Comparison of ENCODE assay signal across 8 cellular contexts in genomic region chr21:16194851-16195251, GRCh38.
DNase-seq lines count a peak whose midpoint lies in the region; ATAC-seq and TF ChIP-seq lines count a peak whose summit lies in the region.

No MANE protein-coding gene starts in this region.

- H3K4me3 Mint-ChIP-seq in activated T-helper 2 cell treated with anti-CD3 and anti-CD28 coated beads, Interferon-gamma antibody, Interleukin-2, Interleukin-4, amounts not matched to agents 10 μg/mL and 5 μg/mL and 100 μg/mL, durations not matched to agents 14 hours and 24 hours and 36 hours (ENCODE audit: low read depth), result peak overlapping the region; percentile 8

- no peaks in the 10 kb centered on the region for H3K9me2 ChIP-seq in hepatocyte (replicated peaks; ENCODE audit: insufficient read depth)

- H2AFZ ChIP-seq in hepatocyte, result peak overlapping the region; percentile 16

- DNase-seq in H4 (ENCODE audit: low spot score) (peak; percentile 21), hepatocyte (ENCODE audit: low spot score) (no peak), stromal cell of bone marrow (ENCODE audit: low read depth) (peak; percentile 10), G401 (ENCODE audit: low spot score) (no peak)
- no peak for DNase-seq in activated T-helper 2 cell treated with anti-CD3 and anti-CD28 coated beads, Interferon-gamma antibody, Interleukin-2, Interleukin-4, amounts not matched to agents 10 μg/mL and 5 μg/mL and 100 μg/mL, durations not matched to agents 14 hours and 24 hours and 36 hours (ENCODE audit: low spot score)
- no peak for DNase-seq in stimulated activated CD4-positive, alpha-beta T cell treated with anti-CD3 and anti-CD28 coated beads, Interleukin-4, amount 100 ng/mL, for 24 hours
- DNase-seq in activated CD8-positive, alpha-beta memory T cell treated with anti-CD3 and anti-CD28 coated beads for 24 hours, result no peak

- no peaks in the 10 kb centered on the region for H3K9me3 ChIP-seq in hepatocyte (ENCODE audit: low read depth)

- no peaks in the 10 kb centered on the region for H4K20me1 ChIP-seq in hepatocyte (ENCODE audit: insufficient read depth, poor library complexity, severe bottlenecking)

- intact Hi-C loops in activated T-helper 2 cell treated with anti-CD3 and anti-CD28 coated beads, Interferon-gamma antibody, Interleukin-2, Interleukin-4, amounts not matched to agents 10 μg/mL and 5 μg/mL and 100 μg/mL, durations not matched to agents 14 hours and 24 hours and 36 hours (cut with micrococcal nuclease), result no loop called here

- H3K27me3 ChIP-seq in hepatocyte, result no peaks in the 10 kb centered on the region

- peaks cover 3% of the 10 kb centered on the region for H3K9me3 Mint-ChIP-seq in activated T-helper 2 cell treated with anti-CD3 and anti-CD28 coated beads, Interferon-gamma antibody, Interleukin-2, Interleukin-4, amounts not matched to agents 10 μg/mL and 5 μg/mL and 100 μg/mL, durations not matched to agents 14 hours and 24 hours and 36 hours

- H3K4me1 ChIP-seq in hepatocyte (ENCODE audit: insufficient read depth), result peaks cover 17% of the 10 kb centered on the region

- H3K4me3 ChIP-seq in hepatocyte, result peak overlapping the region; percentile 30

- H3K27me3 Mint-ChIP-seq in activated T-helper 2 cell treated with anti-CD3 and anti-CD28 coated beads, Interferon-gamma antibody, Interleukin-2, Interleukin-4, amounts not matched to agents 10 μg/mL and 5 μg/mL and 100 μg/mL, durations not matched to agents 14 hours and 24 hours and 36 hours (ENCODE audit: low read depth), result peaks cover 6% of the 10 kb centered on the region

- peaks cover 26% of the 10 kb centered on the region for H3K79me2 ChIP-seq in hepatocyte

- H3K36me3 Mint-ChIP-seq in activated T-helper 2 cell treated with anti-CD3 and anti-CD28 coated beads, Interferon-gamma antibody, Interleukin-2, Interleukin-4, amounts not matched to agents 10 μg/mL and 5 μg/mL and 100 μg/mL, durations not matched to agents 14 hours and 24 hours and 36 hours (ENCODE audit: low read depth), result no peaks in the 10 kb centered on the region

- peaks cover 8% of the 10 kb centered on the region for H3K4me1 Mint-ChIP-seq in activated T-helper 2 cell treated with anti-CD3 and anti-CD28 coated beads, Interferon-gamma antibody, Interleukin-2, Interleukin-4, amounts not matched to agents 10 μg/mL and 5 μg/mL and 100 μg/mL, durations not matched to agents 14 hours and 24 hours and 36 hours (ENCODE audit: low read depth)

- H3K27ac ChIP-seq in hepatocyte, result peak overlapping the region; percentile 90

- in situ Hi-C loops in G401 (cut with HindIII; ENCODE audit: low sequenced_read_pairs), result no loop called here

- peak overlapping the region; percentile 69 for H3K4me2 ChIP-seq in hepatocyte

- 22% methylated on average over 6 of the region's 6 CpGs for WGBS in hepatocyte (ENCODE audit: low lambda C conversion rate, missing lambda C conversion rate)

- no peak overlapping the region for H3K27ac Mint-ChIP-seq in activated T-helper 2 cell treated with anti-CD3 and anti-CD28 coated beads, Interferon-gamma antibody, Interleukin-2, Interleukin-4, amounts not matched to agents 10 μg/mL and 5 μg/mL and 100 μg/mL, durations not matched to agents 14 hours and 24 hours and 36 hours

- TF ChIP-seq CTCF in hepatocyte (IDR thresholded peaks at IDR 0.05; ENCODE audit: poor library complexity), result no peak

- ATAC-seq in GM21576 (IDR thresholded peaks at IDR 0.05; ENCODE audit: unreplicated experiment), result no peak

- no peaks in the 10 kb centered on the region for H3K36me3 ChIP-seq in hepatocyte (replicated peaks; ENCODE audit: insufficient read depth, low read depth)

Comparison
In these comparisons a context has a peak if more than half of its experiments do, and no peak if none do; other contexts are left out.
1. DNase-seq: peak in H4 (single experiment) and stromal cell of bone marrow (single experiment); none in activated T-helper 2 cell treated with anti-CD3 and anti-CD28 coated beads, Interferon-gamma antibody, Interleukin-2, Interleukin-4, amounts not matched to agents 10 μg/mL and 5 μg/mL and 100 μg/mL, durations not matched to agents 14 hours and 24 hours and 36 hours (single experiment), hepatocyte (single experiment), G401 (single experiment), stimulated activated CD4-positive, alpha-beta T cell treated with anti-CD3 and anti-CD28 coated beads, Interleukin-4, amount 100 ng/mL, for 24 hours (single experiment) and activated CD8-positive, alpha-beta memory T cell treated with anti-CD3 and anti-CD28 coated beads for 24 hours (single experiment).